In genomic region chr11:93775289-93775688, GRCh38 we compare ENCODE assay signal across 1 cellular context.
TF ChIP-seq lines count a peak whose summit lies in the region.

No MANE protein-coding gene starts in this region.

TF ChIP-seq in SK-N-SH, 30 proteins besides CTCF, POLR2A, EP300 and RAD21 (continued from another document):
- no peak for TF ChIP-seq MEF2A (IDR thresholded peaks at IDR 0.05; ENCODE audit: borderline replicate concordance, low read depth)
- no peak for TF ChIP-seq GABPA (IDR thresholded peaks at IDR 0.05; ENCODE audit: low read depth)
- TF ChIP-seq ELF1 (IDR thresholded peaks at IDR 0.05) = no peak
- no peak for TF ChIP-seq FOXJ3 (CRISPR knock-in tag; IDR thresholded peaks at IDR 0.05)
- TF ChIP-seq GATA2 (CRISPR knock-in tag; IDR thresholded peaks at IDR 0.05) = no peak
- TF ChIP-seq RCOR1 (IDR thresholded peaks at IDR 0.05; ENCODE audit: low read length) = no peak
- TF ChIP-seq REST (IDR thresholded peaks at IDR 0.05; ENCODE audit: low read depth, low read length) = no peak
- TF ChIP-seq TAF1 (IDR thresholded peaks at IDR 0.05; ENCODE audit: borderline replicate concordance, low read depth, low read length) = no peak
- TF ChIP-seq RFX5 (IDR thresholded peaks at IDR 0.05; ENCODE audit: low read length) = no peak
- TF ChIP-seq EZH2phosphoT487 (IDR thresholded peaks at IDR 0.05; ENCODE audit: borderline replicate concordance, low read depth) = no peak
- no peak for TF ChIP-seq TCF12 (IDR thresholded peaks at IDR 0.05)
- no peak for TF ChIP-seq MAX (IDR thresholded peaks at IDR 0.05; ENCODE audit: low read depth)
